20 cellular contexts compared by ENCODE assay signal in genomic region chr2:239648607-239649006, GRCh38.
DNase-seq lines count a peak whose midpoint lies in the region; ATAC-seq and TF ChIP-seq lines count a peak whose summit lies in the region.
"Had no signal": no experiment of that assay in that cellular context is flagged by ENCODE, and none has a peak within 500 bp of the region (broad histone marks: within the 10 kb centered on the region; RNA-seq: fewer than 3 reads in every experiment).

No MANE protein-coding gene starts in this region.

- peaks cover 1% of the 10 kb centered on the region for H3K36me3 Mint-ChIP-seq in activated CD8-positive, alpha-beta memory T cell treated with anti-CD3 and anti-CD28 coated beads, Interleukin-2, amount 10 ng/mL, durations not matched to agents 7 days and 5 days
- H3K36me3 Mint-ChIP-seq in effector memory CD8-positive, alpha-beta T cell (ENCODE audit: insufficient read depth) = peaks cover 2% of the 10 kb centered on the region
- no peaks in the 10 kb centered on the region for H3K36me3 Mint-ChIP-seq in activated naive CD4-positive, alpha-beta T cell treated with anti-CD3 and anti-CD28 coated beads, Interleukin-2, amount 10 ng/mL, durations not matched to agents 7 days and 5 days
- H3K36me3 Mint-ChIP-seq in natural killer cell = no peaks in the 10 kb centered on the region
- H3K36me3 Mint-ChIP-seq: IgD-negative memory B cell had no signal

- H3K27me3 Mint-ChIP-seq in activated CD8-positive, alpha-beta memory T cell treated with anti-CD3 and anti-CD28 coated beads, Interleukin-2, amount 10 ng/mL, durations not matched to agents 7 days and 5 days = peaks cover 15% of the 10 kb centered on the region
- no peaks in the 10 kb centered on the region for H3K27me3 Mint-ChIP-seq in effector memory CD8-positive, alpha-beta T cell
- peaks cover 25% of the 10 kb centered on the region for H3K27me3 Mint-ChIP-seq in activated naive CD4-positive, alpha-beta T cell treated with anti-CD3 and anti-CD28 coated beads, Interleukin-2, amount 10 ng/mL, durations not matched to agents 7 days and 5 days
- peaks cover 10 to 11% of the 10 kb centered on the region in 2 donors for H3K27me3 Mint-ChIP-seq in natural killer cell (ENCODE audit: low read depth in 2 of 2)

- no peak for ATAC-seq in activated CD8-positive, alpha-beta memory T cell treated with anti-CD3 and anti-CD28 coated beads, Interleukin-2, amount 10 ng/mL, durations not matched to agents 7 days and 5 days
- no peak for ATAC-seq in effector memory CD8-positive, alpha-beta T cell (replicated peaks)
- ATAC-seq in upper lobe of right lung (no peak), natural killer cell (no peak), foreskin keratinocyte (no peak)

- intact Hi-C loops in upper lobe of right lung (cut with DNase I) (no loop called here), natural killer cell (cut with micrococcal nuclease) (no loop called here)

- H3K36me3 ChIP-seq in upper lobe of right lung = no peaks in the 10 kb centered on the region
- H3K36me3 ChIP-seq: HAP-1 had no signal

- TF ChIP-seq CTCF in upper lobe of right lung (IDR thresholded peaks at IDR 0.05) (no peak), natural killer cell (IDR thresholded peaks at IDR 0.05) (no peak), foreskin keratinocyte (conservative IDR thresholded peaks at IDR 0.05) (no peak)

- CTCF ChIA-PET in activated CD8-positive, alpha-beta memory T cell treated with anti-CD3 and anti-CD28 coated beads, Interleukin-2, amount 10 ng/mL, durations not matched to agents 7 days and 5 days (lab: Charles Lee) = no interaction called here
- CTCF ChIA-PET in activated naive CD4-positive, alpha-beta T cell treated with anti-CD3 and anti-CD28 coated beads, Interleukin-2, amount 10 ng/mL, durations not matched to agents 7 days and 5 days (lab: Charles Lee) = no interaction called here

- no peaks in the 10 kb centered on the region for H3K4me1 Mint-ChIP-seq in activated CD8-positive, alpha-beta memory T cell treated with anti-CD3 and anti-CD28 coated beads, Interleukin-2, amount 10 ng/mL, durations not matched to agents 7 days and 5 days
- H3K4me1 Mint-ChIP-seq in effector memory CD8-positive, alpha-beta T cell (ENCODE audit: low read depth in 2 of 2) = peaks cover 13 to 17% of the 10 kb centered on the region in 2 donors
- H3K4me1 Mint-ChIP-seq in activated naive CD4-positive, alpha-beta T cell treated with anti-CD3 and anti-CD28 coated beads, Interleukin-2, amount 10 ng/mL, durations not matched to agents 7 days and 5 days = no peaks in the 10 kb centered on the region
- peaks cover 9 to 15% of the 10 kb centered on the region in 2 donors for H3K4me1 Mint-ChIP-seq in natural killer cell

- no peak overlapping the region for H3K4me3 ChIP-seq in upper lobe of right lung
- H3K4me3 ChIP-seq: HAP-1, PC-9 had no signal

- H3K9me3 Mint-ChIP-seq in activated CD8-positive, alpha-beta memory T cell treated with anti-CD3 and anti-CD28 coated beads, Interleukin-2, amount 10 ng/mL, durations not matched to agents 7 days and 5 days (ENCODE audit: low read depth) = no peaks in the 10 kb centered on the region
- H3K9me3 Mint-ChIP-seq in effector memory CD8-positive, alpha-beta T cell = peaks cover 3 to 7% of the 10 kb centered on the region in 2 donors
- H3K9me3 Mint-ChIP-seq in activated naive CD4-positive, alpha-beta T cell treated with anti-CD3 and anti-CD28 coated beads, Interleukin-2, amount 10 ng/mL, durations not matched to agents 7 days and 5 days = peaks cover 2% of the 10 kb centered on the region
- H3K9me3 Mint-ChIP-seq in natural killer cell = no peaks in the 10 kb centered on the region

- no peak overlapping the region for H3K27ac Mint-ChIP-seq in activated CD8-positive, alpha-beta memory T cell treated with anti-CD3 and anti-CD28 coated beads, Interleukin-2, amount 10 ng/mL, durations not matched to agents 7 days and 5 days
- peak overlapping the region; percentile 13 to 44 for H3K27ac Mint-ChIP-seq in effector memory CD8-positive, alpha-beta T cell
- no peak overlapping the region for H3K27ac Mint-ChIP-seq in activated naive CD4-positive, alpha-beta T cell treated with anti-CD3 and anti-CD28 coated beads, Interleukin-2, amount 10 ng/mL, durations not matched to agents 7 days and 5 days
- no peak overlapping the region for H3K27ac Mint-ChIP-seq in natural killer cell
- H3K27ac Mint-ChIP-seq: IgD-negative memory B cell had no signal

- no peak overlapping the region for H3K4me3 Mint-ChIP-seq in activated CD8-positive, alpha-beta memory T cell treated with anti-CD3 and anti-CD28 coated beads, Interleukin-2, amount 10 ng/mL, durations not matched to agents 7 days and 5 days
- H3K4me3 Mint-ChIP-seq in effector memory CD8-positive, alpha-beta T cell = no peak overlapping the region
- H3K4me3 Mint-ChIP-seq in activated naive CD4-positive, alpha-beta T cell treated with anti-CD3 and anti-CD28 coated beads, Interleukin-2, amount 10 ng/mL, durations not matched to agents 7 days and 5 days = no peak overlapping the region
- H3K4me3 Mint-ChIP-seq in natural killer cell = no peak overlapping the region
- H3K4me3 Mint-ChIP-seq: CD4-positive, alpha-beta memory T cell had no signal

- no peaks in the 10 kb centered on the region for H3K9me3 ChIP-seq in upper lobe of right lung
- H3K9me3 ChIP-seq: HAP-1 had no signal

- H3K27me3 ChIP-seq in upper lobe of right lung (no peaks in the 10 kb centered on the region), foreskin keratinocyte (peaks cover 3% of the 10 kb centered on the region)

- H3K4me1 ChIP-seq in upper lobe of right lung (no peaks in the 10 kb centered on the region), foreskin keratinocyte (no peaks in the 10 kb centered on the region)
- H3K4me1 ChIP-seq: HAP-1 had no signal

- H3K27ac ChIP-seq in upper lobe of right lung (no peak overlapping the region), foreskin keratinocyte (no peak overlapping the region)
- H3K27ac ChIP-seq: HL-60, PC-9 had no signal

- DNase-seq in activated CD8-positive, alpha-beta memory T cell treated with anti-CD3 and anti-CD28 coated beads, Interleukin-2, amount 10 ng/mL, durations not matched to agents 7 days and 5 days = peak; percentile 31
- DNase-seq in activated CD8-positive, alpha-beta memory T cell treated with anti-CD3 and anti-CD28 coated beads for 24 hours = no peak
- DNase-seq in NCI-H2171 treated with DMSO at 0.1 percent for 48 hours (lab: John Stamatoyannopoulos, UW) = peak; percentile 79
- no peak for DNase-seq in effector memory CD8-positive, alpha-beta T cell
- DNase-seq in upper lobe of right lung = peak; percentile 21
- no peak for DNase-seq in activated naive CD4-positive, alpha-beta T cell treated with anti-CD3 and anti-CD28 coated beads, Interleukin-2, amount 10 ng/mL, durations not matched to agents 7 days and 5 days
- DNase-seq in natural killer cell = no peak
- DNase-seq in foreskin keratinocyte = no peak
- DNase-seq: 8988T; Calu3; CD4-positive, alpha-beta memory T cell; DMS79; MV-4-11; NCI-H1436; NCI-H2081 treated with DMSO at 0.1 percent for 48 hours; NCI-H226; PC-9 had no signal

Comparison
In these comparisons a context has a peak if more than half of its experiments do, and no peak if none do; other contexts are left out.
1. DNase-seq: peak in activated CD8-positive, alpha-beta memory T cell treated with anti-CD3 and anti-CD28 coated beads, Interleukin-2, amount 10 ng/mL, durations not matched to agents 7 days and 5 days (single experiment), NCI-H2171 treated with DMSO at 0.1 percent for 48 hours (single experiment) and upper lobe of right lung (single experiment); none in activated CD8-positive, alpha-beta memory T cell treated with anti-CD3 and anti-CD28 coated beads for 24 hours (single experiment), effector memory CD8-positive, alpha-beta T cell (0 of 3), activated naive CD4-positive, alpha-beta T cell treated with anti-CD3 and anti-CD28 coated beads, Interleukin-2, amount 10 ng/mL, durations not matched to agents 7 days and 5 days (single experiment), natural killer cell (single experiment) and foreskin keratinocyte (0 of 2).
2. H3K27ac Mint-ChIP-seq: peak in effector memory CD8-positive, alpha-beta T cell (2 of 2); none in activated CD8-positive, alpha-beta memory T cell treated with anti-CD3 and anti-CD28 coated beads, Interleukin-2, amount 10 ng/mL, durations not matched to agents 7 days and 5 days (single experiment), activated naive CD4-positive, alpha-beta T cell treated with anti-CD3 and anti-CD28 coated beads, Interleukin-2, amount 10 ng/mL, durations not matched to agents 7 days and 5 days (single experiment) and natural killer cell (0 of 2).